Comparison of ENCODE assay signal across 8 cellular contexts in the genomic region with DNA sequence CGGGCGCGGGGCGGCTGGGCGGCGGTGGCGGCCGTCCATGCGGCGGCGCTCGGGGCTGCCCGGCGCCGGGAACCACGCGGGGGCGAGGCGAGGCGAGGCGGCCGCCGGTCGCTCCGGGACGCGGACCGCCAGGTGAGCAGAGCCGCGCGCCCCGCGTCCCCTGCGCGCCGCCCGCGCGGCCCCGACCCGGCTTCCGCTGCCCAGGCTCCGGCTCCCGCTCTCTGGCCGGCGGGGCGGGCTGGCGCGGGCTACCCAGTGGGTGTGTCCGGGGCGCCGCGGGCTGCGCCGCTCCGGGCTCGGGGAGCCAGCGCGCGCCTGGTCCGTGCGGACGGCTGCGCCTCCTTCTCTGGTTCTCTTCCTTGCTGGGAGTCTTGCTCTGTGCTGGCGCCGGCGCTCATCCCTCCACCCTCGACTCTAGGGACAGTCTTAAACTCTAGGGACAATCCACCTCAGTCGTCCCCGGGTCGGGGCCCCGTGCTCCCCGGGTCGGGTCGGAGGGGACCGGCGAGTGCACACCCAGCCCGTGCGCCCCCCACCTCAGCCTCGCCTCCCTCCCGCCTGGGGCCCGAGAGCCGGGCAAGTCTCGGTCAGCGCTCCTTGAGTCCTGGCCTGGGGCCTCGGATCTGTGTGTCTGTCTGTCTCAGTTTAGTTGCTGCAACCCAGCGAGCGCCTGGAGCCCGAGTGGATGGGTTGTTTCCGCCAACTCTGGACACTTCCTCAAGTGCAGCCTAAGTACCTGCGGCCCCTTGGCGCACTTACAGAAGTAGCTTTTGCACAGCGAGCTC. TPM values are rescaled to one million over a fixed set of nuclear protein-coding genes. Genes with fewer than 3 reads are reported as not detected.
DNase-seq lines count a peak whose midpoint lies in the region; ATAC-seq, FAIRE-seq and TF ChIP-seq lines count a peak whose summit lies in the region.

No MANE protein-coding gene starts in this region.

- H3K27ac ChIP-seq in gastroesophageal sphincter: peak overlapping the region; percentile 16 to 73 (median 63)
- H3K27ac ChIP-seq in pancreas: peak overlapping the region; percentile 46 to 82 (median 62)
- no peak overlapping the region for H3K27ac ChIP-seq in Karpas-422 (ENCODE audit: low read length)

- H3K27ac Mint-ChIP-seq in CD14-positive monocyte: no peak overlapping the region
- H3K27ac Mint-ChIP-seq in activated CD4-positive, alpha-beta memory T cell treated with anti-CD3 and anti-CD28 coated beads for 36 hours: no peak overlapping the region

- peak; percentile 47 for ATAC-seq in GM19372 (IDR thresholded peaks at IDR 0.05; ENCODE audit: low read depth, unreplicated experiment)
- ATAC-seq in gastroesophageal sphincter: peak; percentile 79
- ATAC-seq in pancreas: peak; percentile 59 to 78 (median 70)

- POLR2A ChIA-PET in activated CD4-positive, alpha-beta memory T cell treated with anti-CD3 and anti-CD28 coated beads for 36 hours (lab: Charles Lee): no interaction called here

- no peak for FAIRE-seq in pancreas (lab: Jason Lieb, UNC)

- CTCF ChIA-PET in activated CD4-positive, alpha-beta memory T cell treated with anti-CD3 and anti-CD28 coated beads for 36 hours (lab: Charles Lee): interaction anchor here (0.6 to 3.0 kb wide), 5 partner anchors 9 to 324 kb away, joined by 3 to 12 read pairs (median 3); no protein-coding TSS in a partner anchor

- no peaks in the 10 kb centered on the region for H3K9me2 ChIP-seq in Karpas-422 (replicated peaks; ENCODE audit: insufficient read depth, low read length)

- H3K9me3 Mint-ChIP-seq in CD14-positive monocyte: peaks cover 0 to 5% (median 3%) of the 10 kb centered on the region in 7 donors
- no peaks in the 10 kb centered on the region for H3K9me3 Mint-ChIP-seq in activated CD4-positive, alpha-beta memory T cell treated with anti-CD3 and anti-CD28 coated beads for 36 hours

- WGBS in gastroesophageal sphincter (ENCODE audit: low coverage in 1 of 2), 2 donors: 7% methylated on average over 4 of the region's 93 CpGs; no CpG with 5 or more reads in 1 of the 2 donors
- WGBS in pancreas, 2 donors: 0 to 1% methylated on average over 70 to 93 of the region's 93 CpGs

- no peak for TF ChIP-seq EP300 in gastroesophageal sphincter (IDR thresholded peaks at IDR 0.05)

- H3K4me3 Mint-ChIP-seq in CD14-positive monocyte: peak overlapping the region; percentile 73 to 87
- peak overlapping the region; percentile 69 for H3K4me3 Mint-ChIP-seq in activated CD4-positive, alpha-beta memory T cell treated with anti-CD3 and anti-CD28 coated beads for 36 hours

- H3K4me2 ChIP-seq in Karpas-422 (ENCODE audit: low read depth, low read length, poor library complexity, severe bottlenecking): no peak overlapping the region

- H3K4me3 ChIP-seq in gastroesophageal sphincter: peak overlapping the region; percentile 57 to 65
- peak overlapping the region; percentile 21 to 55 (median 52) for H3K4me3 ChIP-seq in pancreas
- no peak overlapping the region for H3K4me3 ChIP-seq in Karpas-422 (ENCODE audit: low read length)

- no peaks in the 10 kb centered on the region for H3K9me3 ChIP-seq in gastroesophageal sphincter
- no peaks in the 10 kb centered on the region for H3K9me3 ChIP-seq in pancreas
- H3K9me3 ChIP-seq in Karpas-422 (ENCODE audit: low read length): no peaks in the 10 kb centered on the region

- intact Hi-C loops in CD14-positive monocyte (cut with micrococcal nuclease): loop anchor here in 1 of 2 donors (5.0 kb wide), 1 partner anchor 327 kb away; no protein-coding TSS in a partner anchor
- intact Hi-C loops in activated CD4-positive, alpha-beta memory T cell treated with anti-CD3 and anti-CD28 coated beads for 36 hours (cut with micrococcal nuclease): loop anchor here (1.0 kb wide), 1 partner anchor 325 kb away; no protein-coding TSS in a partner anchor
- intact Hi-C loops in pancreas (cut with DNase I): loop anchor here in 2 of 3 donors (5.0 to 10.0 kb wide), 2 partner anchors 327 to 329 kb away; no protein-coding TSS in a partner anchor

- H3K27me3 ChIP-seq in gastroesophageal sphincter (no peaks in the 10 kb centered on the region), pancreas (no peaks in the 10 kb centered on the region), Karpas-422 (ENCODE audit: low read length) (no peaks in the 10 kb centered on the region)

- no peaks in the 10 kb centered on the region for H3K79me2 ChIP-seq in Karpas-422 (ENCODE audit: low read length)

- H3K36me3 ChIP-seq in gastroesophageal sphincter (no peaks in the 10 kb centered on the region), pancreas (no peaks in the 10 kb centered on the region), Karpas-422 (ENCODE audit: insufficient read depth, low read length) (no peaks in the 10 kb centered on the region)

- peaks cover 0 to 4% of the 10 kb centered on the region in 2 donors for H3K36me3 Mint-ChIP-seq in CD14-positive monocyte
- H3K36me3 Mint-ChIP-seq in activated CD4-positive, alpha-beta memory T cell treated with anti-CD3 and anti-CD28 coated beads for 36 hours: no peaks in the 10 kb centered on the region

- TF ChIP-seq CTCF in CD14-positive monocyte (IDR thresholded peaks at IDR 0.05): no peak
- TF ChIP-seq CTCF in gastroesophageal sphincter (IDR thresholded peaks at IDR 0.05): no peak
- TF ChIP-seq CTCF in pancreas (IDR thresholded peaks at IDR 0.05): no peak

- no peaks in the 10 kb centered on the region for H4K20me1 ChIP-seq in Karpas-422 (ENCODE audit: insufficient read depth, low read depth, low read length)

- no peak for DNase-seq in CD14-positive monocyte (ENCODE audit: low spot score)
- DNase-seq in HK-2 (ENCODE audit: unreplicated experiment): peak; percentile 56
- DNase-seq in activated CD4-positive, alpha-beta memory T cell treated with anti-CD3 and anti-CD28 coated beads for 36 hours: peak; percentile 14
- DNase-seq in pancreas: peak in 5 of 6 donors; percentile 21 to 79 (median 52)
- DNase-seq in NCI-H446 treated with DMSO at 0.1 percent for 48 hours (lab: John Stamatoyannopoulos, UW): no peak
- no peak for DNase-seq in Karpas-422

- no peak for TF ChIP-seq POLR2A in gastroesophageal sphincter (IDR thresholded peaks at IDR 0.05)

- peaks cover 45 to 65% (median 49%) of the 10 kb centered on the region in 3 donors for H3K27me3 Mint-ChIP-seq in CD14-positive monocyte (ENCODE audit: low read depth in 3 of 3)
- peaks cover 57% of the 10 kb centered on the region for H3K27me3 Mint-ChIP-seq in activated CD4-positive, alpha-beta memory T cell treated with anti-CD3 and anti-CD28 coated beads for 36 hours

- peaks cover 11% of the 10 kb centered on the region for H3K4me1 Mint-ChIP-seq in CD14-positive monocyte
- H3K4me1 Mint-ChIP-seq in activated CD4-positive, alpha-beta memory T cell treated with anti-CD3 and anti-CD28 coated beads for 36 hours (ENCODE audit: low read depth): peaks cover 6% of the 10 kb centered on the region

- no peak overlapping the region for H3K9ac ChIP-seq in Karpas-422 (ENCODE audit: low read length)

- H3K4me1 ChIP-seq in gastroesophageal sphincter (peaks cover 0 to 18% (median 0%) of the 10 kb centered on the region in 3 donors), pancreas (no peaks in the 10 kb centered on the region), Karpas-422 (ENCODE audit: low read length) (peaks cover 5% of the 10 kb centered on the region)

- no peak overlapping the region for H2AFZ ChIP-seq in Karpas-422 (ENCODE audit: low read length)

RNA-seq across cellular contexts. Expression of a gene that starts 0.5 kb away (rescaled TPM):
- polyA plus RNA-seq in CD14-positive monocyte (not detected), pancreas (1 to 10 TPM; 7.8 to 9.0 TPM)
- total RNA-seq in activated CD4-positive, alpha-beta memory T cell treated with anti-CD3 and anti-CD28 coated beads for 36 hours: not detected
- total RNA-seq in gastroesophageal sphincter (10 to 100 TPM in 3 of 4 donors, 1 to 10 TPM in 1; 4.6 to 28.5 (median 17.6) TPM), pancreas (10 to 100 TPM in 5 of 6 donors, 1 to 10 TPM in 1; 6.0 to 17.8 (median 14.2) TPM)
- 0.11 TPM in 1 of 2 replicates, not detected in the other for total RNA-seq in Karpas-422 (2014; rRNA removed; shearing (Covaris generic); ENCODE audit: low replicate concordance)

Comparison
In these comparisons a context has a peak if more than half of its experiments do, and no peak if none do; other contexts are left out.
1. DNase-seq: peak in HK-2 (single experiment), activated CD4-positive, alpha-beta memory T cell treated with anti-CD3 and anti-CD28 coated beads for 36 hours (single experiment) and pancreas (5 of 6); none in CD14-positive monocyte (single experiment), NCI-H446 treated with DMSO at 0.1 percent for 48 hours (single experiment) and Karpas-422 (single experiment).
2. Peak in every context shown above with its lines, with median percentiles within 50 percentile points of each other: ATAC-seq.